In genomic region chr22:46753360-46753759, GRCh38 we compare ENCODE assay signal across 11 cellular contexts. TPM values are rescaled to one million over a fixed set of nuclear protein-coding genes. Genes with fewer than 3 reads are reported as not detected.
A peak's percentile ranks its signal among the peaks of the same experiment; 100 is the strongest.
DNase-seq lines count a peak whose midpoint lies in the region; ATAC-seq and TF ChIP-seq lines count a peak whose summit lies in the region.
"Had no signal": no experiment of that assay in that cellular context is flagged by ENCODE, and none has a peak within 500 bp of the region (broad histone marks: within the 10 kb centered on the region; RNA-seq: fewer than 3 reads in every experiment).

No MANE protein-coding gene starts in this region.

- intact Hi-C loops in breast epithelium (cut with DNase I; ENCODE audit: low total_unique reads) (no loop called here), right lobe of liver (cut with DNase I) (no loop called here), stomach (cut with DNase I; ENCODE audit: low total_unique reads) (no loop called here)

- H3K9me3 Mint-ChIP-seq in HFFc6 = peaks cover 12% of the 10 kb centered on the region

- H3K4me3 Mint-ChIP-seq in HFFc6 = peak overlapping the region; percentile 85

- H3K36me3 ChIP-seq in breast epithelium (no peaks in the 10 kb centered on the region), right lobe of liver (no peaks in the 10 kb centered on the region), stomach (no peaks in the 10 kb centered on the region)

- no peak overlapping the region for H3K4me3 ChIP-seq in breast epithelium
- no peak overlapping the region for H3K4me3 ChIP-seq in right lobe of liver
- no peak overlapping the region for H3K4me3 ChIP-seq in stomach

- H3K27ac ChIP-seq in breast epithelium = peak overlapping the region; percentile 68 to 90
- H3K27ac ChIP-seq in right lobe of liver = peak overlapping the region; percentile 81 to 92 (median 91)
- peak overlapping the region; percentile 77 to 95 (median 88) for H3K27ac ChIP-seq in stomach

- no peak for DNase-seq in HFFc6
- no peak for DNase-seq in breast epithelium (ENCODE audit: low spot score in 2 of 2)
- peak; percentile 69 to 91 (median 85) for DNase-seq in right lobe of liver
- DNase-seq in stomach = no peak
- DNase-seq: activated T-cell treated with anti-CD3 and anti-CD28 coated beads, Interleukin-2, amount 50 U/mL, for 72 hours; central memory CD4-positive, alpha-beta T cell; NCI-H1436 had no signal

- H3K36me3 Mint-ChIP-seq in HFFc6 (ENCODE audit: low read depth) = peaks cover 16% of the 10 kb centered on the region

- peaks cover 0 to 6% of the 10 kb centered on the region in 2 donors for H3K4me1 ChIP-seq in breast epithelium
- H3K4me1 ChIP-seq in right lobe of liver = peaks cover 0 to 64% (median 36%) of the 10 kb centered on the region in 4 donors
- peaks cover 54 to 77% (median 64%) of the 10 kb centered on the region in 4 donors for H3K4me1 ChIP-seq in stomach

- TF ChIP-seq CTCF in HFFc6 (IDR thresholded peaks at IDR 0.05) (no peak), breast epithelium (IDR thresholded peaks at IDR 0.05) (no peak), right lobe of liver (IDR thresholded peaks at IDR 0.05) (no peak), stomach (IDR thresholded peaks at IDR 0.05) (no peak)

- H3K9me3 ChIP-seq in breast epithelium = no peaks in the 10 kb centered on the region
- H3K9me3 ChIP-seq in right lobe of liver = no peaks in the 10 kb centered on the region
- H3K9me3 ChIP-seq in stomach = peaks cover 0 to 11% (median 1%) of the 10 kb centered on the region in 4 donors

- H3K27me3 Mint-ChIP-seq in HFFc6 (ENCODE audit: insufficient read depth) = peaks cover 3% of the 10 kb centered on the region; the same call in 1 of the 2 replicates

- H3K27me3 ChIP-seq in breast epithelium (peaks cover 0 to 4% of the 10 kb centered on the region in 2 donors), right lobe of liver (no peaks in the 10 kb centered on the region), stomach (peaks cover 0 to 5% (median 0%) of the 10 kb centered on the region in 3 donors)

- H3K27ac Mint-ChIP-seq in HFFc6 = peak overlapping the region; percentile 100

- TF ChIP-seq POLR2A in breast epithelium (IDR thresholded peaks at IDR 0.05) (no peak), right lobe of liver (IDR thresholded peaks at IDR 0.05) (no peak), stomach (IDR thresholded peaks at IDR 0.05) (no peak)

- peaks cover 46% of the 10 kb centered on the region for H3K4me1 Mint-ChIP-seq in HFFc6 (ENCODE audit: low read depth)

- peak; percentile 23 to 62 (median 48) for ATAC-seq in right lobe of liver
- ATAC-seq in GM19397 (IDR thresholded peaks at IDR 0.05; ENCODE audit: unreplicated experiment) = no peak
- ATAC-seq in GM21381 (IDR thresholded peaks at IDR 0.05; ENCODE audit: unreplicated experiment) = no peak
- no peak for ATAC-seq in GM19467 (IDR thresholded peaks at IDR 0.05; ENCODE audit: unreplicated experiment)
- no peak for ATAC-seq in GM21717 (IDR thresholded peaks at IDR 0.05; ENCODE audit: unreplicated experiment)

- 46% methylated on average over 5 of the region's 8 CpGs for WGBS in right lobe of liver (ENCODE audit: insufficient coverage, low coverage, low lambda C conversion rate, missing lambda C conversion rate)
- 83 to 91% (median 88%) methylated on average over 8 of the region's 8 CpGs for WGBS in stomach, 5 donors

- TF ChIP-seq EP300 in stomach (IDR thresholded peaks at IDR 0.05) = no peak

RNA-seq across cellular contexts. Expression of gene TBC1D22A, which starts 9.1 kb away (rescaled TPM):
- total RNA-seq in HFFc6 (2021; fragmentation: NEBNext Ultra II Directional; extraction: Animal tissue kit (Norgen Biotek cat#: 25700)) = 10 to 100 TPM; 20.4 to 24.1 (median 22.2) TPM
- total RNA-seq in breast epithelium (10 to 100 TPM; 19.0 to 23.6 (median 23.6) TPM), right lobe of liver (10 to 100 TPM; 10.9 to 18.1 (median 14.0) TPM), stomach (10 to 100 TPM; 13.8 to 53.1 (median 47.4) TPM)
- polyA plus RNA-seq in stomach = 10 to 100 TPM; 13.3 to 22.1 (median 15.5) TPM

RNA-seq across cellular contexts. Expression of gene CERK, which starts 15.3 kb away (rescaled TPM):
- 10 to 100 TPM; 49.1 to 54.8 (median 52.0) TPM for total RNA-seq in HFFc6 (2021; fragmentation: NEBNext Ultra II Directional; extraction: Animal tissue kit (Norgen Biotek cat#: 25700))
- total RNA-seq in breast epithelium = 10 to 100 TPM; 23.3 to 37.3 (median 26.5) TPM
- 10 to 100 TPM in 5 of 6 experiments, 1 to 10 TPM in 1; 9.6 to 27.5 (median 18.5) TPM for total RNA-seq in right lobe of liver
- total RNA-seq in stomach = 10 to 100 TPM; 29.1 to 59.4 (median 42.4) TPM
- 10 to 100 TPM; 12.5 to 29.2 (median 26.0) TPM for polyA plus RNA-seq in stomach

Comparison
In these comparisons a context has a peak if more than half of its experiments do, and no peak if none do; other contexts are left out.
1. DNase-seq: peak in right lobe of liver (3 of 3); none in HFFc6 (single experiment), breast epithelium (0 of 2) and stomach (single experiment).
2. ATAC-seq: peak in right lobe of liver (4 of 4); none in GM19397 (single experiment), GM21381 (single experiment), GM19467 (single experiment) and GM21717 (single experiment).
3. Peak in every context shown above with its lines, with median percentiles within 50 percentile points of each other: H3K27ac ChIP-seq.